Comparison of ENCODE assay signal across 9 cellular contexts in genomic region chr19:18833141-18833476, GRCh38. TPM values are rescaled to one million over a fixed set of nuclear protein-coding genes. Genes with fewer than 3 reads are reported as not detected.
DNase-seq lines count a peak whose midpoint lies in the region; ATAC-seq and TF ChIP-seq lines count a peak whose summit lies in the region.
"Had no signal": no experiment of that assay in that cellular context is flagged by ENCODE, and none has a peak within 500 bp of the region (broad histone marks: within the 10 kb centered on the region; RNA-seq: fewer than 3 reads in every experiment).

No MANE protein-coding gene starts in this region.

- DNase-seq in AG09309 (ENCODE audit: low read depth): no peak
- no peak for DNase-seq in HL-60 (ENCODE audit: low read depth in 1 of 2, low spot score in 1 of 2)
- no peak for DNase-seq in mucosa of descending colon
- DNase-seq in NCI-H748 treated with DMSO at 0.1 percent for 48 hours (lab: John Stamatoyannopoulos, UW): no peak
- DNase-seq in NCI-H524 (lab: John Stamatoyannopoulos, UW): no peak
- no peak for DNase-seq in activated CD4-positive, alpha-beta T cell treated with anti-CD3 and anti-CD28 coated beads for 1 hour
- no peak for DNase-seq in NCI-H2107 treated with DMSO at 0.1 percent for 48 hours (lab: John Stamatoyannopoulos, UW; ENCODE audit: unreplicated experiment)

- peak overlapping the region; percentile 74 for H3K27ac ChIP-seq in HL-60 (replicated peaks)

- no peaks in the 10 kb centered on the region for H3K27me3 ChIP-seq in HL-60 (ENCODE audit: insufficient read depth, poor library complexity, severe bottlenecking)

- intact Hi-C loops in mucosa of descending colon (cut with DNase I, micrococcal nuclease): no loop called here

- no peaks in the 10 kb centered on the region for H3K9me3 Mint-ChIP-seq in brain

- H3K4me3 ChIP-seq in AG09309 (ENCODE audit: control insufficient read depth, low read depth, low read length) (peak overlapping the region; percentile 94), HL-60 (replicated peaks; ENCODE audit: insufficient read depth, low read length) (peak overlapping the region; percentile 76), mucosa of descending colon (peak overlapping the region; percentile 93)

- H3K9me3 ChIP-seq in mucosa of descending colon: no peaks in the 10 kb centered on the region

- peak overlapping the region; percentile 82 to 96 (median 93) for H3K27ac Mint-ChIP-seq in brain

- TF ChIP-seq CTCF in AG09309 (IDR thresholded peaks at IDR 0.05; ENCODE audit: control insufficient read depth, insufficient read depth, low read depth, low read length, missing control alignments): no peak
- no peak for TF ChIP-seq CTCF in HL-60 (IDR thresholded peaks at IDR 0.05; ENCODE audit: insufficient read depth, low read length)
- TF ChIP-seq CTCF in brain (conservative IDR thresholded peaks at IDR 0.05): no peak
- TF ChIP-seq CTCF in mucosa of descending colon (IDR thresholded peaks at IDR 0.05): no peak

- peaks cover 14% of the 10 kb centered on the region for H3K27me3 Mint-ChIP-seq in brain

- peaks cover 38% of the 10 kb centered on the region for H3K36me3 Mint-ChIP-seq in brain

- peaks cover 49% of the 10 kb centered on the region for H3K4me1 ChIP-seq in mucosa of descending colon (ENCODE audit: low read depth)

- ATAC-seq in mucosa of descending colon: no peak

- H3K36me3 ChIP-seq in mucosa of descending colon (ENCODE audit: low read depth): no peaks in the 10 kb centered on the region

- H3K4me3 Mint-ChIP-seq in brain: peak overlapping the region; percentile 88 to 99 (median 96)

- peaks cover 42% of the 10 kb centered on the region for H3K4me1 Mint-ChIP-seq in brain

RNA-seq across cellular contexts. Expression of gene UPF1, which starts 1.4 kb away (rescaled TPM):
- polyA plus RNA-seq in brain (ENCODE audit: insufficient read depth, low read depth, low replicate concordance): 57.2 TPM
- 10 to 100 TPM; 79.2 to 87.2 (median 83.4) TPM for total RNA-seq in mucosa of descending colon

RNA-seq across cellular contexts. Expression of gene COMP, which starts 42.0 kb away (rescaled TPM):
- not detected for polyA plus RNA-seq in brain (ENCODE audit: insufficient read depth, low read depth, low replicate concordance)
- under 1 TPM in 2 of 3 donors, not detected in 1; 0.12 to 0.95 TPM for total RNA-seq in mucosa of descending colon
- total RNA-seq: myocyte had no signal
